In the genomic region with DNA sequence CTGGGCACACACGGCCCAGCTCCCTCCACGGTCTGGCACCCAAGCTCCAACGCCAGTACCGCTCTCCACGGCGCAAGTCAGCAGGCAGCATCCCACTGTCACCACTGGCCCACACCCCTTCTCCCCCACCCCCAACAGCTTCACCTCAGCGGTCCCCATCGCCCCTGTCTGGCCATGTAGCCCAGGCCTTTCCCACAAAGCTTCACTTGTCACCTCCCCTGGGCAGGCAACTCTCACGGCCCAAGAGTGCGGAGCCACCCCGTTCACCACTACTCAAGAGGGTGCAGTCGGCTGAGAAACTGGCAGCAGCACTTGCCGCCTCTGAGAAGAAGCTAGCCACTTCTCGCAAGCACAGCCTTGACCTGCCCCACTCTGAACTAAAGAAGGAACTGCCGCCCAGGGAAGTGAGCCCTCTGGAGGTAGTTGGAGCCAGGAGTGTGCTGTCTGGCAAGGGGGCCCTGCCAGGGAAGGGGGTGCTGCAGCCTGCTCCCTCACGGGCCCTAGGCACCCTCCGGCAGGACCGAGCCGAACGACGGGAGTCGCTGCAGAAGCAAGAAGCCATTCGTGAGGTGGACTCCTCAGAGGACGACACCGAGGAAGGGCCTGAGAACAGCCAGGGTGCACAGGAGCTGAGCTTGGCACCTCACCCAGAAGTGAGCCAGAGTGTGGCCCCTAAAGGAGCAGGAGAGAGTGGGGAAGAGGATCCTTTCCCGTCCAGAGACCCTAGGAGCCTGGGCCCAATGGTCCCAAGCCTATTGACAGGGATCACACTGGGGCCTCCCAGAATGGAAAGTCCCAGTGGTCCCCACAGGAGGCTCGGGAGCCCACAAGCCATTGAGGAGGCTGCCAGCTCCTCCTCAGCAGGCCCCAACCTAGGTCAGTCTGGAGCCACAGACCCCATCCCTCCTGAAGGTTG, we compare ENCODE assay signal across 1 cellular context.
TF ChIP-seq lines count a peak whose summit lies in the region.

No MANE protein-coding gene starts in this region.

TF ChIP-seq in WTC11, 78 proteins besides CTCF, POLR2A, EP300 and RAD21 (continued from another document):
- TF ChIP-seq, protein P1, sequence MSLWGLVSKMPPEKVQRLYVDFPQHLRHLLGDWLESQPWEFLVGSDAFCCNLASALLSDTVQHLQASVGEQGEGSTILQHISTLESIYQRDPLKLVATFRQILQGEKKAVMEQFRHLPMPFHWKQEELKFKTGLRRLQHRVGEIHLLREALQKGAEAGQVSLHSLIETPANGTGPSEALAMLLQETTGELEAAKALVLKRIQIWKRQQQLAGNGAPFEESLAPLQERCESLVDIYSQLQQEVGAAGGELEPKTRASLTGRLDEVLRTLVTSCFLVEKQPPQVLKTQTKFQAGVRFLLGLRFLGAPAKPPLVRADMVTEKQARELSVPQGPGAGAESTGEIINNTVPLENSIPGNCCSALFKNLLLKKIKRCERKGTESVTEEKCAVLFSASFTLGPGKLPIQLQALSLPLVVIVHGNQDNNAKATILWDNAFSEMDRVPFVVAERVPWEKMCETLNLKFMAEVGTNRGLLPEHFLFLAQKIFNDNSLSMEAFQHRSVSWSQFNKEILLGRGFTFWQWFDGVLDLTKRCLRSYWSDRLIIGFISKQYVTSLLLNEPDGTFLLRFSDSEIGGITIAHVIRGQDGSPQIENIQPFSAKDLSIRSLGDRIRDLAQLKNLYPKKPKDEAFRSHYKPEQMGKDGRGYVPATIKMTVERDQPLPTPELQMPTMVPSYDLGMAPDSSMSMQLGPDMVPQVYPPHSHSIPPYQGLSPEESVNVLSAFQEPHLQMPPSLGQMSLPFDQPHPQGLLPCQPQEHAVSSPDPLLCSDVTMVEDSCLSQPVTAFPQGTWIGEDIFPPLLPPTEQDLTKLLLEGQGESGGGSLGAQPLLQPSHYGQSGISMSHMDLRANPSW (CRISPR knock-in tag; conservative IDR thresholded peaks at IDR 0.05; ENCODE audit: low read depth), result no peak
- TF ChIP-seq SMAD3 (CRISPR knock-in tag; IDR thresholded peaks at IDR 0.05; ENCODE audit: borderline replicate concordance), result no peak
- TF ChIP-seq, protein P2, sequence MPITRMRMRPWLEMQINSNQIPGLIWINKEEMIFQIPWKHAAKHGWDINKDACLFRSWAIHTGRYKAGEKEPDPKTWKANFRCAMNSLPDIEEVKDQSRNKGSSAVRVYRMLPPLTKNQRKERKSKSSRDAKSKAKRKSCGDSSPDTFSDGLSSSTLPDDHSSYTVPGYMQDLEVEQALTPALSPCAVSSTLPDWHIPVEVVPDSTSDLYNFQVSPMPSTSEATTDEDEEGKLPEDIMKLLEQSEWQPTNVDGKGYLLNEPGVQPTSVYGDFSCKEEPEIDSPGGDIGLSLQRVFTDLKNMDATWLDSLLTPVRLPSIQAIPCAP (CRISPR knock-in tag; IDR thresholded peaks at IDR 0.05), result no peak
- TF ChIP-seq NFATC4 (CRISPR knock-in tag; IDR thresholded peaks at IDR 0.05), result no peak
- TF ChIP-seq ZNF263 (CRISPR knock-in tag; IDR thresholded peaks at IDR 0.05; ENCODE audit: low read depth), result no peak
- TF ChIP-seq ZNF416 (CRISPR knock-in tag; IDR thresholded peaks at IDR 0.05), result no peak
- TF ChIP-seq, protein P3, sequence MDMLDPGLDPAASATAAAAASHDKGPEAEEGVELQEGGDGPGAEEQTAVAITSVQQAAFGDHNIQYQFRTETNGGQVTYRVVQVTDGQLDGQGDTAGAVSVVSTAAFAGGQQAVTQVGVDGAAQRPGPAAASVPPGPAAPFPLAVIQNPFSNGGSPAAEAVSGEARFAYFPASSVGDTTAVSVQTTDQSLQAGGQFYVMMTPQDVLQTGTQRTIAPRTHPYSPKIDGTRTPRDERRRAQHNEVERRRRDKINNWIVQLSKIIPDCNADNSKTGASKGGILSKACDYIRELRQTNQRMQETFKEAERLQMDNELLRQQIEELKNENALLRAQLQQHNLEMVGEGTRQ (CRISPR knock-in tag; IDR thresholded peaks at IDR 0.05), result no peak
